Comparison of ENCODE assay signal across 25 cellular contexts in the genomic region with DNA sequence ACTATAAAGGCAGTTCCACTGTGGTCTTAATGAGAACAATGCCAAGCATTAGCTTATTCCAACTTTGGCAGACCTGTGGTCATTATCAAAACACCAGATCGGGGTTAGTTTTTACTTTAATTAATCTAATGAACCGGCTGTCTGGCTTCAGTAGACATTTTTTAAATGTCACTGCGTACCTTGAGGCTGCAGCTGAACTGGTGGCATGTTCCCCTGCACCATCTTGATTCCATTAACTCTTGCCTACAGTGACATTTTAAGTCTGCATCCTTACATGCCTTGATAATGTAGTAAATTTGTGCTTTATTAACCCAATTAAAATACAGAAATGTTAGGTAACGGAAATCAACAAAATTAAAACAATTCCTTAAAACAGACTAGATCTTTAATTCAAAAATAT.
"Had no signal": no experiment of that assay in that cellular context is flagged by ENCODE, and none has a peak within 500 bp of the region (broad histone marks: within the 10 kb centered on the region; RNA-seq: fewer than 3 reads in every experiment).

No MANE protein-coding gene starts in this region.

- H3K4me3 ChIP-seq: pancreas, prostate gland, right lobe of liver, sigmoid colon, stomach, thoracic aorta, thyroid gland, tibial nerve, upper lobe of right lung, uterus had no signal

- H3K27me3 ChIP-seq: neutrophil, pancreas, right lobe of liver, sigmoid colon, stomach, thyroid gland, tibial nerve, upper lobe of right lung, uterus had no signal

- H3K9me3 ChIP-seq: neutrophil, pancreas, prostate gland, right lobe of liver, sigmoid colon, stomach, thoracic aorta, thyroid gland, tibial nerve, upper lobe of right lung, uterus had no signal

- H3K4me1 ChIP-seq: pancreas, prostate gland, right lobe of liver, upper lobe of right lung, uterus had no signal

- H3K27ac ChIP-seq: neutrophil, pancreas, prostate gland, right lobe of liver, sigmoid colon, stomach, thoracic aorta, tibial nerve, upper lobe of right lung, uterus had no signal

- H3K36me3 ChIP-seq: neutrophil, pancreas, prostate gland, right lobe of liver, sigmoid colon, thoracic aorta, thyroid gland, upper lobe of right lung, uterus had no signal

- DNase-seq: naive thymus-derived CD8-positive, alpha-beta T cell; nephron progenitor cell; nucleus accumbens; pancreas; right cardiac atrium; sigmoid colon; small intestine; stimulated activated CD4-positive, alpha-beta T cell treated with anti-CD3 and anti-CD28 coated beads, Interleukin-15, amount 100 ng/mL, for 24 hours; stimulated activated CD4-positive, alpha-beta T cell treated with anti-CD3 and anti-CD28 coated beads, Interleukin-2, amount 100 ng/mL, for 24 hours; stimulated activated CD4-positive, alpha-beta T cell treated with anti-CD3 and anti-CD28 coated beads, Interleukin-2, amount 100 ng/mL, for 48 hours; stimulated activated CD4-positive, alpha-beta T cell treated with anti-CD3 and anti-CD28 coated beads, Interleukin-4, amount 100 ng/mL, for 24 hours; stimulated activated naive B cell treated with anti-CD40 and anti-IgM and Interleukin-4, amounts not matched to agents 10 μg/mL and 1 μg/mL and 100 μg/mL, for 72 hours; stimulated activated naive CD4-positive, alpha-beta T cell treated with Interleukin-2 at 50 U/mL for 16 hours; stomach; trophoblast cell; upper lobe of right lung; uterus had no signal

- ATAC-seq: naive thymus-derived CD8-positive, alpha-beta T cell; natural killer cell treated with Interleukin-12 subunit alpha and Interleukin-12 subunit beta and Interleukin-15 and Interleukin-18, amount 100 ng/mL, for 72 hours; pancreas; right cardiac atrium; stimulated activated effector memory CD8-positive, alpha-beta T cell treated with anti-CD3 and anti-CD28 coated beads, Interleukin-12 subunit alpha, Interleukin-12 subunit beta, amount 100 ng/mL, for 72 hours; stimulated activated naive B cell treated with anti-CD40 and anti-IgM and Interleukin-4, amounts not matched to agents 10 μg/mL and 1 μg/mL and 100 μg/mL, for 72 hours; upper lobe of right lung had no signal
